In genomic region chr10:52897162-52897561, GRCh38 we compare ENCODE assay signal across 32 cellular contexts.
"Had no signal": no experiment of that assay in that cellular context is flagged by ENCODE, and none has a peak within 500 bp of the region (broad histone marks: within the 10 kb centered on the region; RNA-seq: fewer than 3 reads in every experiment).

No MANE protein-coding gene starts in this region.

- H3K4me1 ChIP-seq: Peyer's patch had no signal

- ATAC-seq: activated T-cell treated with anti-CD3 and anti-CD28 coated beads, Interleukin-2, amount 50 U/mL, for 72 hours; activated T-helper 17 cell treated with anti-CD3 and anti-CD28 coated beads, Interleukin-2, amount 50 U/mL, for 72 hours; K562 had no signal

- H3K4me1 Mint-ChIP-seq: activated CD4-positive, alpha-beta memory T cell treated with anti-CD3 and anti-CD28 coated beads, Interleukin-2, amount 10 ng/mL, durations not matched to agents 7 days and 5 days; activated naive CD8-positive, alpha-beta T cell treated with anti-CD3 and anti-CD28 coated beads for 36 hours; activated T-helper 17 cell treated with anti-CD3 and anti-CD28 coated beads, Interleukin-2, amount 50 U/mL, for 72 hours had no signal

- H3K27me3 ChIP-seq: brain microvascular endothelial cell, Peyer's patch had no signal

- H3K4me3 ChIP-seq: K562, Peyer's patch had no signal

- H3K36me3 ChIP-seq: brain microvascular endothelial cell, Peyer's patch, WERI-Rb-1 had no signal

- H3K27ac ChIP-seq: brain microvascular endothelial cell, Peyer's patch, WERI-Rb-1 had no signal

- DNase-seq: activated CD4-positive, alpha-beta memory T cell treated with anti-CD3 and anti-CD28 coated beads, Interleukin-2, amount 10 ng/mL, durations not matched to agents 7 days and 5 days; activated CD4-positive, alpha-beta T cell treated with anti-CD3 and anti-CD28 coated beads for 1 hour; activated CD4-positive, alpha-beta T cell treated with anti-CD3 and anti-CD28 coated beads for 48 hours; activated CD4-positive, CD25-positive, alpha-beta regulatory T cell; activated effector memory CD4-positive, alpha-beta T cell treated with anti-CD3 and anti-CD28 coated beads, Interleukin-2, amount 50 U/mL, for 16 hours; activated naive CD4-positive, alpha-beta T cell; activated naive CD4-positive, alpha-beta T cell treated with anti-CD3 and anti-CD28 coated beads, Interleukin-2, amount 50 U/mL, for 16 hours; activated naive CD8-positive, alpha-beta T cell treated with anti-CD3 and anti-CD28 coated beads for 36 hours; activated T-cell treated with anti-CD3 and anti-CD28 coated beads, Interleukin-2, amount 50 U/mL, for 1 hour; activated T-cell treated with anti-CD3 and anti-CD28 coated beads, Interleukin-2, amount 50 U/mL, for 72 hours; amniotic stem cell; aorta; brain microvascular endothelial cell; NCI-H1105; NCI-H1417 treated with DMSO at 0.1 percent for 48 hours; NCI-H187 treated with DMSO at 0.1 percent for 48 hours; NCI-H2081; NCI-H2171 treated with DMSO at 0.1 percent for 48 hours; NCI-H2227 treated with DMSO at 0.1 percent for 48 hours; NCI-H446 treated with DMSO at 0.1 percent for 48 hours; NCI-H524; NCI-H69; Peyer's patch; Right ventricle myocardium superior; RPMI8226; SW 1271; T-helper 1 cell; T-helper 2 cell; T-helper 9 cell; WERI-Rb-1 had no signal

- H3K36me3 Mint-ChIP-seq: activated naive CD8-positive, alpha-beta T cell treated with anti-CD3 and anti-CD28 coated beads for 36 hours had no signal

- H3K27ac Mint-ChIP-seq: activated CD4-positive, alpha-beta memory T cell treated with anti-CD3 and anti-CD28 coated beads, Interleukin-2, amount 10 ng/mL, durations not matched to agents 7 days and 5 days; activated naive CD8-positive, alpha-beta T cell treated with anti-CD3 and anti-CD28 coated beads for 36 hours; activated T-cell treated with anti-CD3 and anti-CD28 coated beads, Interleukin-2, amount 50 U/mL, for 72 hours; activated T-helper 17 cell treated with anti-CD3 and anti-CD28 coated beads, Interleukin-2, amount 50 U/mL, for 72 hours had no signal

- H3K9me3 Mint-ChIP-seq: activated naive CD8-positive, alpha-beta T cell treated with anti-CD3 and anti-CD28 coated beads for 36 hours had no signal

- H3K9me3 ChIP-seq: Peyer's patch had no signal

- H3K27me3 Mint-ChIP-seq: activated CD4-positive, alpha-beta memory T cell treated with anti-CD3 and anti-CD28 coated beads, Interleukin-2, amount 10 ng/mL, durations not matched to agents 7 days and 5 days; activated naive CD8-positive, alpha-beta T cell treated with anti-CD3 and anti-CD28 coated beads for 36 hours; activated T-helper 17 cell treated with anti-CD3 and anti-CD28 coated beads, Interleukin-2, amount 50 U/mL, for 72 hours had no signal

- H3K4me3 Mint-ChIP-seq: activated CD4-positive, alpha-beta memory T cell treated with anti-CD3 and anti-CD28 coated beads, Interleukin-2, amount 10 ng/mL, durations not matched to agents 7 days and 5 days; activated naive CD8-positive, alpha-beta T cell treated with anti-CD3 and anti-CD28 coated beads for 36 hours; activated T-cell treated with anti-CD3 and anti-CD28 coated beads, Interleukin-2, amount 50 U/mL, for 72 hours; activated T-helper 17 cell treated with anti-CD3 and anti-CD28 coated beads, Interleukin-2, amount 50 U/mL, for 72 hours had no signal

- FAIRE-seq: K562 had no signal
